Comparison of ENCODE assay signal across 19 cellular contexts in genomic region chr2:108922141-108922915, GRCh38.
A peak's percentile ranks its signal among the peaks of the same experiment; 100 is the strongest.
DNase-seq lines count a peak whose midpoint lies in the region; ATAC-seq and TF ChIP-seq lines count a peak whose summit lies in the region.
"Had no signal": no experiment of that assay in that cellular context is flagged by ENCODE, and none has a peak within 500 bp of the region (broad histone marks: within the 10 kb centered on the region; RNA-seq: fewer than 3 reads in every experiment).

No MANE protein-coding gene starts in this region.

- H3K27ac ChIP-seq in PC-3 (ENCODE audit: low read length), result peak overlapping the region; percentile 72
- no peak overlapping the region for H3K27ac ChIP-seq in endodermal cell (ENCODE audit: low read depth, low read length)
- H3K27ac ChIP-seq: ascending aorta, psoas muscle had no signal

- H3K36me3 ChIP-seq in PC-3 (ENCODE audit: low read depth, low read length) (no peaks in the 10 kb centered on the region), endodermal cell (ENCODE audit: control insufficient read depth, insufficient read depth, low read length) (no peaks in the 10 kb centered on the region)
- H3K36me3 ChIP-seq: ascending aorta had no signal

- POLR2A ChIA-PET in PC-3 (lab: Charles Lee; ENCODE audit: unreplicated experiment), result no interaction called here

- no TSS peak for BruUV-seq in PC-3 (replicated peaks; lab: Mats Ljungman, UMichigan)

- no peaks in the 10 kb centered on the region for H4K20me1 ChIP-seq in PC-3 (ENCODE audit: low read length)

- DNase-seq in GM04504 (ENCODE audit: low read depth), result peak; percentile 1
- peak; percentile 80 for DNase-seq in PC-3
- peak; percentile 66 for DNase-seq in endodermal cell
- no peak for DNase-seq in progenitor cell of endocrine pancreas (ENCODE audit: low spot score, unreplicated experiment)
- DNase-seq in DMS53 treated with DMSO at 0.1 percent for 48 hours (lab: John Stamatoyannopoulos, UW; ENCODE audit: unreplicated experiment), result no peak
- no peak for DNase-seq in RPMI8226
- DNase-seq: activated T-cell treated with anti-CD3 and anti-CD28 coated beads, Interleukin-2, amount 50 U/mL, for 24 hours; erythroblast; midbrain; NCI-H1436; NCI-H82; psoas muscle; stimulated activated CD4-positive, alpha-beta T cell treated with anti-CD3 and anti-CD28 coated beads, Interleukin-4, amount 100 ng/mL, for 24 hours; stimulated activated naive CD8-positive, alpha-beta T cell treated with anti-CD3 and anti-CD28 coated beads, Interleukin-15, Interleukin-2, amounts not matched to agents 100 U/mL and 50 U/mL, for 24 hours had no signal

- H3K79me2 ChIP-seq in PC-3 (ENCODE audit: low read length), result no peaks in the 10 kb centered on the region

- CTCF ChIA-PET in PC-3 (lab: Charles Lee), result interaction anchor here (0.6 kb wide), 1 partner anchor 22 kb away, joined by 3 read pairs; no protein-coding TSS in a partner anchor

- intact Hi-C loops in PC-3 (cut with micrococcal nuclease), result loop anchor here (10.0 kb wide), 2 partner anchors 68 to 202 kb away; partner anchors contain the start of gene SH3RF3

- no peak for TF ChIP-seq CTCF in PC-3 (conservative IDR thresholded peaks at IDR 0.05; ENCODE audit: low read depth, low read length)
- TF ChIP-seq CTCF in endodermal cell (conservative IDR thresholded peaks at IDR 0.05), result no peak
- TF ChIP-seq CTCF in progenitor cell of endocrine pancreas (IDR thresholded peaks at IDR 0.05; ENCODE audit: unreplicated experiment), result no peak

- ATAC-seq in PC-3 (peak; percentile 56), GM18511 (IDR thresholded peaks at IDR 0.05; ENCODE audit: unreplicated experiment) (no peak), GM19467 (IDR thresholded peaks at IDR 0.05; ENCODE audit: unreplicated experiment) (no peak)
- ATAC-seq: activated CD4-positive, CD25-positive, alpha-beta regulatory T cell treated with anti-CD3 and anti-CD28 coated beads, Interleukin-2, amount 50 U/mL, for 24 hours; psoas muscle; stimulated activated naive CD8-positive, alpha-beta T cell treated with anti-CD3 and anti-CD28 coated beads, Interleukin-15, Interleukin-2, amounts not matched to agents 100 U/mL and 50 U/mL, for 24 hours had no signal

- peak overlapping the region; percentile 16 for H2AFZ ChIP-seq in PC-3 (ENCODE audit: low read length)

- no peak overlapping the region for H3K4me3 ChIP-seq in PC-3 (ENCODE audit: low read length)
- no peak overlapping the region for H3K4me3 ChIP-seq in endodermal cell (ENCODE audit: low read length)
- H3K4me3 ChIP-seq: ascending aorta, psoas muscle had no signal

- no peak overlapping the region for H3K9ac ChIP-seq in PC-3 (ENCODE audit: low read length)
- no peak overlapping the region for H3K9ac ChIP-seq in endodermal cell (ENCODE audit: extremely low read depth, low read length, poor library complexity, severe bottlenecking)

- peak overlapping the region; percentile 74 for H3K4me2 ChIP-seq in PC-3 (ENCODE audit: low read length)

- no peaks in the 10 kb centered on the region for H3K9me2 ChIP-seq in PC-3 (replicated peaks; ENCODE audit: low read length)

- H3K27me3 Mint-ChIP-seq in endodermal cell (ENCODE audit: insufficient read depth) (no peaks in the 10 kb centered on the region), progenitor cell of endocrine pancreas (peaks cover 14% of the 10 kb centered on the region)
- H3K27me3 Mint-ChIP-seq: activated T-cell treated with anti-CD3 and anti-CD28 coated beads, Interleukin-2, amount 50 U/mL, for 24 hours; CD4-positive, alpha-beta T cell had no signal

- no peaks in the 10 kb centered on the region for H3K36me3 Mint-ChIP-seq in endodermal cell (ENCODE audit: low read depth)
- no peaks in the 10 kb centered on the region for H3K36me3 Mint-ChIP-seq in progenitor cell of endocrine pancreas (ENCODE audit: insufficient read depth)

- H3K4me3 Mint-ChIP-seq in endodermal cell (no peak overlapping the region), progenitor cell of endocrine pancreas (ENCODE audit: low read depth) (no peak overlapping the region)
- H3K4me3 Mint-ChIP-seq: activated T-cell treated with anti-CD3 and anti-CD28 coated beads, Interleukin-2, amount 50 U/mL, for 24 hours; CD4-positive, alpha-beta T cell had no signal

- no peaks in the 10 kb centered on the region for H3K9me3 ChIP-seq in PC-3 (ENCODE audit: low read length)
- H3K9me3 ChIP-seq in endodermal cell (ENCODE audit: control insufficient read depth, low read length), result no peaks in the 10 kb centered on the region
- H3K9me3 ChIP-seq: ascending aorta, psoas muscle had no signal

- H3K27me3 ChIP-seq in PC-3 (ENCODE audit: low read length) (no peaks in the 10 kb centered on the region), endodermal cell (ENCODE audit: control insufficient read depth, insufficient read depth, low read length, poor library complexity, severe bottlenecking) (no peaks in the 10 kb centered on the region)
- H3K27me3 ChIP-seq: ascending aorta had no signal

- WGBS in endodermal cell (ENCODE audit: insufficient coverage in 1 of 2, insufficient read length in 1 of 2), 2 experiments, result 83 to 95% methylated on average over 2 to 10 of the region's 11 CpGs

- H3K27ac Mint-ChIP-seq in endodermal cell (no peak overlapping the region), progenitor cell of endocrine pancreas (peak overlapping the region; percentile 15)
- H3K27ac Mint-ChIP-seq: activated T-cell treated with anti-CD3 and anti-CD28 coated beads, Interleukin-2, amount 50 U/mL, for 24 hours; CD4-positive, alpha-beta T cell had no signal

- H3K4me1 Mint-ChIP-seq in endodermal cell (no peaks in the 10 kb centered on the region), progenitor cell of endocrine pancreas (ENCODE audit: low read depth) (peaks cover 6% of the 10 kb centered on the region)

- H3K9me3 Mint-ChIP-seq in endodermal cell (no peaks in the 10 kb centered on the region), progenitor cell of endocrine pancreas (ENCODE audit: low read depth) (no peaks in the 10 kb centered on the region)
- H3K9me3 Mint-ChIP-seq: activated T-cell treated with anti-CD3 and anti-CD28 coated beads, Interleukin-2, amount 50 U/mL, for 24 hours; CD4-positive, alpha-beta T cell had no signal

- H3K4me1 ChIP-seq in PC-3 (ENCODE audit: insufficient read depth, low read length), result peaks cover 31% of the 10 kb centered on the region
- no peaks in the 10 kb centered on the region for H3K4me1 ChIP-seq in endodermal cell (ENCODE audit: control insufficient read depth, insufficient read depth, low read length)
- H3K4me1 ChIP-seq: ascending aorta, psoas muscle had no signal

- no peaks in the 10 kb centered on the region for H3F3A ChIP-seq in PC-3 (ENCODE audit: low read length, unreplicated experiment)

Comparison
In these comparisons a context has a peak if more than half of its experiments do, and no peak if none do; other contexts are left out.
1. DNase-seq: peak in GM04504 (single experiment), PC-3 (single experiment) and endodermal cell (single experiment); none in progenitor cell of endocrine pancreas (single experiment), DMS53 treated with DMSO at 0.1 percent for 48 hours (single experiment) and RPMI8226 (single experiment).